ENCODE assay signal across 1 cellular context in genomic region chr6:46437671-46438221, GRCh38.
TF ChIP-seq lines count a peak whose summit lies in the region.

No MANE protein-coding gene starts in this region.

TF ChIP-seq in HEK293, 187 proteins besides CTCF, POLR2A, EP300 and RAD21 (continued from another document):
- TF ChIP-seq ZNF18 (tag by site-specific recombination; IDR thresholded peaks at IDR 0.05), result no peak
